Comparison of ENCODE assay signal across 27 cellular contexts in the genomic region with DNA sequence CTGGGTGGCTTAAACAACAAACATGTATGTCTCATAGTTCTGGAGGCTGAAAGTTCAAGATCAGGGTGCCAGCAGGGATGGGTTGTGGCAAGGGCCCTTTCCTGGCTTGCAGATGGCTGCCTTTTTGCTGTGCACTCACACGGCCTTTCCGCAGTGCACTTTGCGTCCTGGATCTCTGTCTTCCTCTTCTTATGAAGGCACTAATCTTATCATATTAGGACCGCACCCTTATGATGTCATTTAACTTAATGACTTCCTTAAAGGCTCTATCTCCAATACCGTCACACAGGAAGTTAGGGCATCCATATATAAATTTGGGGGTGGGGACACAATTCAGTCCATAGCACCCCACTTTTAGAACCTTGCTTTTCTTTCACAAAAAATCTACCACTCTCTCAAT.
"Had no signal": no experiment of that assay in that cellular context is flagged by ENCODE, and none has a peak within 500 bp of the region (broad histone marks: within the 10 kb centered on the region; RNA-seq: fewer than 3 reads in every experiment).

No MANE protein-coding gene starts in this region.

- H3K4me3 Mint-ChIP-seq: activated CD4-positive, alpha-beta T cell treated with anti-CD3 and anti-CD28 coated beads for 36 hours; activated CD4-positive, alpha-beta T cell treated with anti-CD3 and anti-CD28 coated beads, Interleukin-2, amount 10 ng/mL, durations not matched to agents 7 days and 5 days; activated CD8-positive, alpha-beta T cell treated with anti-CD3 and anti-CD28 coated beads, Interleukin-2, amount 10 ng/mL, durations not matched to agents 7 days and 5 days; activated T-cell treated with anti-CD3 and anti-CD28 coated beads, Interleukin-2, amount 50 U/mL, for 24 hours; WTC11 had no signal

- H3K4me1 ChIP-seq: body of pancreas, breast epithelium had no signal

- H3K27ac Mint-ChIP-seq: activated CD4-positive, alpha-beta T cell treated with anti-CD3 and anti-CD28 coated beads for 36 hours; activated CD4-positive, alpha-beta T cell treated with anti-CD3 and anti-CD28 coated beads, Interleukin-2, amount 10 ng/mL, durations not matched to agents 7 days and 5 days; activated CD8-positive, alpha-beta T cell treated with anti-CD3 and anti-CD28 coated beads, Interleukin-2, amount 10 ng/mL, durations not matched to agents 7 days and 5 days; activated naive CD4-positive, alpha-beta T cell treated with anti-CD3 and anti-CD28 coated beads, Interleukin-2, amount 50 U/mL, for 72 hours; activated T-cell treated with anti-CD3 and anti-CD28 coated beads, Interleukin-2, amount 50 U/mL, for 24 hours; activated T-helper 2 cell treated with anti-CD3 and anti-CD28 coated beads, Interferon-gamma antibody, Interleukin-2, Interleukin-4, amounts not matched to agents 10 μg/mL and 5 μg/mL and 100 μg/mL, durations not matched to agents 14 hours and 24 hours and 36 hours; WTC11 had no signal

- H3K36me3 Mint-ChIP-seq: activated naive CD4-positive, alpha-beta T cell treated with anti-CD3 and anti-CD28 coated beads, Interleukin-2, amount 50 U/mL, for 72 hours; WTC11 had no signal

- DNase-seq: activated CD4-positive, alpha-beta T cell treated with anti-CD3 and anti-CD28 coated beads for 36 hours; activated CD4-positive, alpha-beta T cell treated with anti-CD3 and anti-CD28 coated beads, Interleukin-2, amount 10 ng/mL, durations not matched to agents 7 days and 5 days; activated CD4-positive, alpha-beta T cell treated with anti-CD3 and anti-CD28 coated beads, Interleukin-2, amount 50 U/mL, for 48 hours; activated CD8-positive, alpha-beta T cell treated with anti-CD3 and anti-CD28 coated beads, Interleukin-2, amount 10 ng/mL, durations not matched to agents 7 days and 5 days; activated gamma-delta T cell; activated naive CD4-positive, alpha-beta T cell treated with Interleukin-2 at 50 U/mL for 16 hours; activated T-cell treated with anti-CD3 and anti-CD28 coated beads, Interleukin-2, amount 50 U/mL, for 24 hours; adrenal gland; body of pancreas; Karpas-422; NCI-H1105 treated with DMSO at 0.1 percent for 48 hours; NCI-H1436; NCI-H1694; NCI-H1930; NCI-H2081 treated with DMSO at 0.1 percent for 48 hours; NCI-H345; NCI-H524 treated with DMSO at 0.1 percent for 48 hours; Right ventricle myocardium superior; SW 1271; T-helper 1 cell; T-helper 2 cell; T-helper 9 cell had no signal

- H3K27ac ChIP-seq: adrenal gland, body of pancreas, breast epithelium had no signal

- H3K27me3 Mint-ChIP-seq: activated CD4-positive, alpha-beta T cell treated with anti-CD3 and anti-CD28 coated beads for 36 hours; activated T-cell treated with anti-CD3 and anti-CD28 coated beads, Interleukin-2, amount 50 U/mL, for 24 hours had no signal

- ATAC-seq: activated CD4-positive, alpha-beta T cell treated with anti-CD3 and anti-CD28 coated beads for 36 hours; activated CD4-positive, CD25-positive, alpha-beta regulatory T cell treated with anti-CD3 and anti-CD28 coated beads, Interleukin-2, amount 50 U/mL, for 24 hours; activated CD8-positive, alpha-beta T cell treated with anti-CD3 and anti-CD28 coated beads, Interleukin-2, amount 10 ng/mL, durations not matched to agents 7 days and 5 days; activated naive CD4-positive, alpha-beta T cell treated with anti-CD3 and anti-CD28 coated beads, Interleukin-2, amount 50 U/mL, for 72 hours; body of pancreas; WTC11 had no signal

- H3K4me3 ChIP-seq: adrenal gland, body of pancreas, breast epithelium had no signal

- H3K36me3 ChIP-seq: adrenal gland, breast epithelium had no signal

- H3K9me3 Mint-ChIP-seq: activated CD4-positive, alpha-beta T cell treated with anti-CD3 and anti-CD28 coated beads, Interleukin-2, amount 10 ng/mL, durations not matched to agents 7 days and 5 days; activated naive CD4-positive, alpha-beta T cell treated with anti-CD3 and anti-CD28 coated beads, Interleukin-2, amount 50 U/mL, for 72 hours; activated T-cell treated with anti-CD3 and anti-CD28 coated beads, Interleukin-2, amount 50 U/mL, for 24 hours; activated T-helper 2 cell treated with anti-CD3 and anti-CD28 coated beads, Interferon-gamma antibody, Interleukin-2, Interleukin-4, amounts not matched to agents 10 μg/mL and 5 μg/mL and 100 μg/mL, durations not matched to agents 14 hours and 24 hours and 36 hours had no signal

- H3K4me1 Mint-ChIP-seq: activated CD4-positive, alpha-beta T cell treated with anti-CD3 and anti-CD28 coated beads for 36 hours; activated CD4-positive, alpha-beta T cell treated with anti-CD3 and anti-CD28 coated beads, Interleukin-2, amount 10 ng/mL, durations not matched to agents 7 days and 5 days had no signal

- H3K27me3 ChIP-seq: adrenal gland, body of pancreas, breast epithelium had no signal

- H3K9me3 ChIP-seq: adrenal gland, body of pancreas had no signal
